Comparison of ENCODE assay signal across 1 cellular context in the genomic region with DNA sequence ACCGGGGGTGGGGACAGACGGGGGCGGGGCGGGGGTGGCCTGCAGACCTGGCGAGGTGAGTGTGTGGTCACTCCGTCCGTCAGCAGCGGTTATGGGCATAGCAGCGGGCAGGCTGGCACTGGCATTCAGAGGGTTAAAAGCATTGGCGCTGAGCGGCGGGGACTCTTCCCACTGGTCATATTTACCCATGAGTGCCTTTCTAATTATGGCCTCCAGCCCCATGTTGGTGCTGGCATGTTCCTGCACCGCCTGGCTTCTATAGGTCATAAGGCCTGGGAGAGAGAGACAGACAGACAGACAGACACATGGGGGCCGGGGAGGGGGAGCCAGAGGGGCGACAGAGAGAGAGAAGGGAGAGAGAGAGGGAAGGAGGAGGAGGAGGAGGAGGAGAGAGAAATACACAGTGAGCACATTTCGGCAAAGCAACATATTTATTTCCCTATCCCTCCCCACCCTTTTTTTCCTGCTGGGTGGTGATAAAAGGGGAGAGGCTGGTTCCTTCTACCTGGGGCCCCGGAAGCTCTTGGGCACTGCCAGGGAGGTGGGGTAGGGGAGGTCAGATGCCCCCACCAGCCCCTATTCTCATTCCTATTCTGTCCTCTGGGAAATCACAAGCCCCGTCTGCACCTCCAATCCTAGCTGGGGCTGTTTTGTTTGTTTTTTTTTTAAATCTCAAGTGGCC.
TF ChIP-seq lines count a peak whose summit lies in the region.

No MANE protein-coding gene starts in this region.

TF ChIP-seq in HEK293, 187 proteins besides CTCF, POLR2A, EP300 and RAD21:
- TF ChIP-seq, protein P1, sequence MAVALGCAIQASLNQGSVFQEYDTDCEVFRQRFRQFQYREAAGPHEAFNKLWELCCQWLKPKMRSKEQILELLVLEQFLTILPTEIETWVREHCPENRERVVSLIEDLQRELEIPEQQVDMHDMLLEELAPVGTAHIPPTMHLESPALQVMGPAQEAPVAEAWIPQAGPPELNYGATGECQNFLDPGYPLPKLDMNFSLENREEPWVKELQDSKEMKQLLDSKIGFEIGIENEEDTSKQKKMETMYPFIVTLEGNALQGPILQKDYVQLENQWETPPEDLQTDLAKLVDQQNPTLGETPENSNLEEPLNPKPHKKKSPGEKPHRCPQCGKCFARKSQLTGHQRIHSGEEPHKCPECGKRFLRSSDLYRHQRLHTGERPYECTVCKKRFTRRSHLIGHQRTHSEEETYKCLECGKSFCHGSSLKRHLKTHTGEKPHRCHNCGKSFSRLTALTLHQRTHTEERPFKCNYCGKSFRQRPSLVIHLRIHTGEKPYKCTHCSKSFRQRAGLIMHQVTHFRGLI (tag by site-specific recombination; IDR thresholded peaks at IDR 0.05): no peak
- no peak for TF ChIP-seq ZSCAN16 (tag by site-specific recombination; IDR thresholded peaks at IDR 0.05)
- TF ChIP-seq, protein P2, sequence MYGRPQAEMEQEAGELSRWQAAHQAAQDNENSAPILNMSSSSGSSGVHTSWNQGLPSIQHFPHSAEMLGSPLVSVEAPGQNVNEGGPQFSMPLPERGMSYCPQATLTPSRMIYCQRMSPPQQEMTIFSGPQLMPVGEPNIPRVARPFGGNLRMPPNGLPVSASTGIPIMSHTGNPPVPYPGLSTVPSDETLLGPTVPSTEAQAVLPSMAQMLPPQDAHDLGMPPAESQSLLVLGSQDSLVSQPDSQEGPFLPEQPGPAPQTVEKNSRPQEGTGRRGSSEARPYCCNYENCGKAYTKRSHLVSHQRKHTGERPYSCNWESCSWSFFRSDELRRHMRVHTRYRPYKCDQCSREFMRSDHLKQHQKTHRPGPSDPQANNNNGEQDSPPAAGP (tag by site-specific recombination; IDR thresholded peaks at IDR 0.05): 0 out of 2 replicates have a peak, but pooled peaks have one; percentile 27
- TF ChIP-seq, protein P3, sequence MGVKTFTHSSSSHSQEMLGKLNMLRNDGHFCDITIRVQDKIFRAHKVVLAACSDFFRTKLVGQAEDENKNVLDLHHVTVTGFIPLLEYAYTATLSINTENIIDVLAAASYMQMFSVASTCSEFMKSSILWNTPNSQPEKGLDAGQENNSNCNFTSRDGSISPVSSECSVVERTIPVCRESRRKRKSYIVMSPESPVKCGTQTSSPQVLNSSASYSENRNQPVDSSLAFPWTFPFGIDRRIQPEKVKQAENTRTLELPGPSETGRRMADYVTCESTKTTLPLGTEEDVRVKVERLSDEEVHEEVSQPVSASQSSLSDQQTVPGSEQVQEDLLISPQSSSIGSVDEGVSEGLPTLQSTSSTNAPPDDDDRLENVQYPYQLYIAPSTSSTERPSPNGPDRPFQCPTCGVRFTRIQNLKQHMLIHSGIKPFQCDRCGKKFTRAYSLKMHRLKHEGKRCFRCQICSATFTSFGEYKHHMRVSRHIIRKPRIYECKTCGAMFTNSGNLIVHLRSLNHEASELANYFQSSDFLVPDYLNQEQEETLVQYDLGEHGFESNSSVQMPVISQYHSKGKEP (tag by site-specific recombination; IDR thresholded peaks at IDR 0.05): no peak
TF ChIP-seq in HEK293: peak in this region for 1.
